In genomic region chr16:69378760-69379159, GRCh38 we compare ENCODE assay signal across 24 cellular contexts. TPM values are rescaled to one million over a fixed set of nuclear protein-coding genes. Genes with fewer than 3 reads are reported as not detected.
DNase-seq lines count a peak whose midpoint lies in the region; ATAC-seq, FAIRE-seq and TF ChIP-seq lines count a peak whose summit lies in the region.
"Had no signal": no experiment of that assay in that cellular context is flagged by ENCODE, and none has a peak within 500 bp of the region (broad histone marks: within the 10 kb centered on the region; RNA-seq: fewer than 3 reads in every experiment).

No MANE protein-coding gene starts in this region.

- H3K79me2 ChIP-seq in astrocyte (ENCODE audit: insufficient read depth, low read length) (peaks cover 36% of the 10 kb centered on the region), osteoblast (ENCODE audit: insufficient read depth, low read length) (peaks cover 29% of the 10 kb centered on the region)

- no peak overlapping the region for H2AFZ ChIP-seq in astrocyte (ENCODE audit: low read depth, low read length)
- H2AFZ ChIP-seq in osteoblast (ENCODE audit: low read length): no peak overlapping the region
- H2AFZ ChIP-seq: GM23338, hepatocyte had no signal

- H3K4me3 Mint-ChIP-seq in activated naive CD4-positive, alpha-beta T cell treated with anti-CD3 and anti-CD28 coated beads, Interleukin-2, amount 50 U/mL, for 24 hours: peak overlapping the region; percentile 62
- no peak overlapping the region for H3K4me3 Mint-ChIP-seq in astrocyte (ENCODE audit: unreplicated experiment)
- H3K4me3 Mint-ChIP-seq: GM23338; T-helper 1 cell treated with Interleukin-12 subunit alpha and Interleukin-12 subunit beta and Interleukin-4 antibody, amounts not matched to agents 30 μg/mL and 1 μg/mL, for 36 hours had no signal

- H3K36me3 ChIP-seq in astrocyte (ENCODE audit: insufficient read depth, low read length) (peaks cover 21% of the 10 kb centered on the region), osteoblast (ENCODE audit: insufficient read depth, low read length) (peaks cover 54% of the 10 kb centered on the region)
- H3K36me3 ChIP-seq: uterus had no signal

- no peaks in the 10 kb centered on the region for H3K9me3 Mint-ChIP-seq in activated naive CD4-positive, alpha-beta T cell treated with anti-CD3 and anti-CD28 coated beads, Interleukin-2, amount 50 U/mL, for 24 hours
- no peaks in the 10 kb centered on the region for H3K9me3 Mint-ChIP-seq in astrocyte (ENCODE audit: unreplicated experiment)
- H3K9me3 Mint-ChIP-seq: GM23338; T-helper 1 cell treated with Interleukin-12 subunit alpha and Interleukin-12 subunit beta and Interleukin-4 antibody, amounts not matched to agents 30 μg/mL and 1 μg/mL, for 36 hours had no signal

- H3K27me3 ChIP-seq in astrocyte (ENCODE audit: insufficient read depth, low read length) (no peaks in the 10 kb centered on the region), osteoblast (ENCODE audit: insufficient read depth, low read length) (no peaks in the 10 kb centered on the region)
- H3K27me3 ChIP-seq: ascending aorta, hepatocyte, uterus had no signal

- H3K4me1 Mint-ChIP-seq in activated naive CD4-positive, alpha-beta T cell treated with anti-CD3 and anti-CD28 coated beads, Interleukin-2, amount 50 U/mL, for 24 hours: peaks cover 38% of the 10 kb centered on the region
- H3K4me1 Mint-ChIP-seq in astrocyte (ENCODE audit: low read depth, unreplicated experiment): peaks cover 5% of the 10 kb centered on the region
- H3K4me1 Mint-ChIP-seq: GM23338 had no signal

- H3K4me1 ChIP-seq in astrocyte (ENCODE audit: insufficient read depth, low read length): no peaks in the 10 kb centered on the region
- H3K4me1 ChIP-seq in osteoblast (ENCODE audit: insufficient read depth, low read length): peaks cover 3% of the 10 kb centered on the region
- H3K4me1 ChIP-seq: ascending aorta, uterus had no signal

- H3K27me3 Mint-ChIP-seq in activated naive CD4-positive, alpha-beta T cell treated with anti-CD3 and anti-CD28 coated beads, Interleukin-2, amount 50 U/mL, for 24 hours: no peaks in the 10 kb centered on the region
- H3K27me3 Mint-ChIP-seq in astrocyte (ENCODE audit: low read depth, unreplicated experiment): no peaks in the 10 kb centered on the region
- H3K27me3 Mint-ChIP-seq: progenitor cell of endocrine pancreas had no signal

- peak overlapping the region; percentile 24 for H3K4me2 ChIP-seq in astrocyte (ENCODE audit: low read length)
- H3K4me2 ChIP-seq in osteoblast (ENCODE audit: insufficient read depth, low read length): no peak overlapping the region
- H3K4me2 ChIP-seq: GM23338, hepatocyte had no signal

- H3K4me3 ChIP-seq in astrocyte (ENCODE audit: insufficient read depth, low read depth, low read length) (no peak overlapping the region), osteoblast (ENCODE audit: insufficient read depth, low read length) (no peak overlapping the region)
- H3K4me3 ChIP-seq: ascending aorta, GM23338, hepatocyte, uterus had no signal

- peak overlapping the region; percentile 95 for H3K27ac Mint-ChIP-seq in activated naive CD4-positive, alpha-beta T cell treated with anti-CD3 and anti-CD28 coated beads, Interleukin-2, amount 50 U/mL, for 24 hours
- H3K27ac Mint-ChIP-seq in astrocyte (ENCODE audit: unreplicated experiment): no peak overlapping the region
- H3K27ac Mint-ChIP-seq: GM23338; progenitor cell of endocrine pancreas; T-helper 1 cell treated with Interleukin-12 subunit alpha and Interleukin-12 subunit beta and Interleukin-4 antibody, amounts not matched to agents 30 μg/mL and 1 μg/mL, for 36 hours had no signal

- TF ChIP-seq CTCF in astrocyte (IDR thresholded peaks at IDR 0.05; ENCODE audit: insufficient read depth, low read depth, low read length) (no peak), osteoblast (IDR thresholded peaks at IDR 0.05; ENCODE audit: extremely low read depth, low read depth, low read length) (no peak)

- no peak for DNase-seq in activated naive CD4-positive, alpha-beta T cell treated with Interleukin-2 at 50 U/mL for 16 hours
- peak; percentile 36 for DNase-seq in astrocyte (ENCODE audit: low read depth)
- no peak for DNase-seq in osteoblast (ENCODE audit: insufficient read length, low spot score, missing footprints)
- no peak for DNase-seq in GM19238 (ENCODE audit: insufficient read length, low spot score)
- DNase-seq: activated effector memory CD4-positive, alpha-beta T cell treated with Interleukin-2 at 50 U/mL for 16 hours; DMS79 treated with DMSO at 0.1 percent for 48 hours; foreskin fibroblast; islet precursor cell; mammary epithelial cell; NCI-H1417 treated with DMSO at 0.1 percent for 48 hours; Right ventricle myocardium superior; stimulated activated CD4-positive, alpha-beta T cell treated with anti-CD3 and anti-CD28 coated beads, Interleukin-2, amount 100 ng/mL, for 48 hours; substantia nigra; uterus had no signal

- H3K27ac ChIP-seq in astrocyte (ENCODE audit: low read depth, low read length): no peak overlapping the region
- H3K27ac ChIP-seq in osteoblast (ENCODE audit: low read depth, low read length): peak overlapping the region; percentile 45
- H3K27ac ChIP-seq: ascending aorta, hepatocyte, uterus, VCaP had no signal

- H3K9ac ChIP-seq in astrocyte (ENCODE audit: low read length): no peak overlapping the region

- no peak for FAIRE-seq in astrocyte (lab: Jason Lieb, UNC)
- FAIRE-seq: endometrium had no signal

- H3K9me3 ChIP-seq in astrocyte (ENCODE audit: insufficient read depth, low read depth, low read length) (no peaks in the 10 kb centered on the region), osteoblast (ENCODE audit: low read depth, low read length) (no peaks in the 10 kb centered on the region)
- H3K9me3 ChIP-seq: ascending aorta, uterus had no signal

- H3K36me3 Mint-ChIP-seq in activated naive CD4-positive, alpha-beta T cell treated with anti-CD3 and anti-CD28 coated beads, Interleukin-2, amount 50 U/mL, for 24 hours: peaks cover 21% of the 10 kb centered on the region
- peaks cover 8% of the 10 kb centered on the region for H3K36me3 Mint-ChIP-seq in astrocyte (ENCODE audit: low read depth, unreplicated experiment)

- no peak for ATAC-seq in HG03095 (IDR thresholded peaks at IDR 0.05; ENCODE audit: unreplicated experiment)
- ATAC-seq: GM23338 had no signal

- H4K20me1 ChIP-seq in astrocyte (ENCODE audit: insufficient read depth, low read length) (peaks cover 4% of the 10 kb centered on the region), osteoblast (ENCODE audit: insufficient read depth, low read length) (peaks cover 3% of the 10 kb centered on the region)

RNA-seq across cellular contexts. Expression of gene TERF2, which starts 7.0 kb away (rescaled TPM):
- 26.4 and 31.3 TPM in 2 replicates for total RNA-seq in astrocyte
- total RNA-seq in osteoblast: 9.8 and 10.3 TPM in 2 replicates

RNA-seq across cellular contexts. Expression of gene TMED6, which starts 27.2 kb away (rescaled TPM):
- total RNA-seq in astrocyte (0.58 and 0.64 TPM in 2 replicates), osteoblast (0.29 and 0.72 TPM in 2 replicates)
- total RNA-seq: ascending aorta, GM23338, Right ventricle myocardium superior, skeletal muscle tissue had no signal

RNA-seq across cellular contexts. Expression of gene NIP7, which starts 39.2 kb away (rescaled TPM):
- 34.3 and 35.7 TPM in 2 replicates for total RNA-seq in astrocyte
- total RNA-seq in osteoblast: 20.6 and 22.8 TPM in 2 replicates

RNA-seq across cellular contexts. Expression of gene COG8, which starts 39.4 kb away (rescaled TPM):
- 32.4 and 36.7 TPM in 2 replicates for total RNA-seq in astrocyte
- 34.0 and 38.6 TPM in 2 replicates for total RNA-seq in osteoblast

RNA-seq across cellular contexts. Expression of gene CYB5B, which starts 45.7 kb away (rescaled TPM):
- total RNA-seq in astrocyte (127 and 149 TPM in 2 replicates), osteoblast (67.7 and 84.0 TPM in 2 replicates)
